22 cellular contexts compared by ENCODE assay signal in genomic region chr10:4405828-4406227, GRCh38.
"Had no signal": no experiment of that assay in that cellular context is flagged by ENCODE, and none has a peak within 500 bp of the region (broad histone marks: within the 10 kb centered on the region; RNA-seq: fewer than 3 reads in every experiment).

No MANE protein-coding gene starts in this region.

- H3K4me1 Mint-ChIP-seq: T-cell had no signal

- H3K36me3 Mint-ChIP-seq: activated naive CD8-positive, alpha-beta T cell treated with anti-CD3 and anti-CD28 coated beads for 36 hours; T-cell had no signal

- ATAC-seq: activated CD8-positive, alpha-beta T cell treated with anti-CD3 and anti-CD28 coated beads, Interleukin-2, amount 10 ng/mL, durations not matched to agents 7 days and 5 days; PC-3; T-cell had no signal

- H3K27ac ChIP-seq: SK-N-MC, VCaP had no signal

- H3K27ac Mint-ChIP-seq: activated CD8-positive, alpha-beta T cell treated with anti-CD3 and anti-CD28 coated beads, Interleukin-2, amount 10 ng/mL, durations not matched to agents 7 days and 5 days; activated naive CD8-positive, alpha-beta T cell treated with anti-CD3 and anti-CD28 coated beads for 36 hours; T-cell had no signal

- H3K9me3 Mint-ChIP-seq: activated naive CD8-positive, alpha-beta T cell treated with anti-CD3 and anti-CD28 coated beads for 36 hours; T-cell had no signal

- H3K4me3 ChIP-seq: SK-N-MC had no signal

- H3K4me3 Mint-ChIP-seq: activated CD8-positive, alpha-beta T cell treated with anti-CD3 and anti-CD28 coated beads, Interleukin-2, amount 10 ng/mL, durations not matched to agents 7 days and 5 days; activated naive CD8-positive, alpha-beta T cell treated with anti-CD3 and anti-CD28 coated beads for 36 hours; T-cell had no signal

- DNase-seq: activated CD4-positive, alpha-beta T cell treated with anti-CD3 and anti-CD28 coated beads for 4 hours; activated CD8-positive, alpha-beta memory T cell treated with anti-CD3 and anti-CD28 coated beads, Interleukin-2, amount 50 U/mL, for 48 hours; activated CD8-positive, alpha-beta T cell treated with anti-CD3 and anti-CD28 coated beads, Interleukin-2, amount 10 ng/mL, durations not matched to agents 7 days and 5 days; activated effector memory CD4-positive, alpha-beta T cell treated with anti-CD3 and anti-CD28 coated beads, Interleukin-2, amount 50 U/mL, for 16 hours; activated naive CD4-positive, alpha-beta T cell treated with Interleukin-2 at 50 U/mL for 16 hours; activated naive CD8-positive, alpha-beta T cell treated with anti-CD3 and anti-CD28 coated beads for 36 hours; activated T-cell treated with anti-CD3 and anti-CD28 coated beads, Interleukin-2, amount 50 U/mL, for 1 hour; caudate nucleus; Kasumi-1; KBM-7; NCI-H1105 treated with DMSO at 0.1 percent for 48 hours; NCI-H1436 treated with DMSO at 0.1 percent for 48 hours; NCI-H187 treated with DMSO at 0.1 percent for 48 hours; NCI-H2081 treated with DMSO at 0.1 percent for 48 hours; NCI-H446; NCI-H524; PC-3; T-cell; T-helper 2 cell; T1000 had no signal
